9 cellular contexts compared by ENCODE assay signal in genomic region chr10:96765406-96766240, GRCh38. TPM values are rescaled to one million over a fixed set of nuclear protein-coding genes. Genes with fewer than 3 reads are reported as not detected.
DNase-seq lines count a peak whose midpoint lies in the region; ATAC-seq, FAIRE-seq and TF ChIP-seq lines count a peak whose summit lies in the region.
"Had no signal": no experiment of that assay in that cellular context is flagged by ENCODE, and none has a peak within 500 bp of the region (broad histone marks: within the 10 kb centered on the region; RNA-seq: fewer than 3 reads in every experiment).

No MANE protein-coding gene starts in this region.

- H4K20me1 ChIP-seq in Karpas-422 (ENCODE audit: insufficient read depth, low read depth, low read length) (no peaks in the 10 kb centered on the region), keratinocyte (ENCODE audit: control insufficient read depth, extremely low read depth, insufficient read depth, low read length) (no peaks in the 10 kb centered on the region)

- TF ChIP-seq CTCF in VCaP (conservative IDR thresholded peaks at IDR 0.05), result peak; percentile 74
- peak; percentile 97 for TF ChIP-seq CTCF in brain microvascular endothelial cell (IDR thresholded peaks at IDR 0.05; ENCODE audit: low read depth, low read length, missing control alignments)
- peak; percentile 86 to 90 (median 87) for TF ChIP-seq CTCF in keratinocyte (optimal IDR thresholded peaks at IDR 0.05 in 1 of 3, IDR thresholded peaks at IDR 0.05 in 1 of 3, conservative IDR thresholded peaks at IDR 0.05 in 1 of 3; ENCODE audit: extremely low read depth in 1 of 3, insufficient read depth in 2 of 3, low read length in 3 of 3)

- H3K4me3 ChIP-seq in Karpas-422 (ENCODE audit: low read length), result peak overlapping the region; percentile 43; the same call in 1 of the 2 replicates
- H3K4me3 ChIP-seq in brain microvascular endothelial cell (ENCODE audit: low read depth, low read length), result no peak overlapping the region
- no peak overlapping the region for H3K4me3 ChIP-seq in keratinocyte (ENCODE audit: control insufficient read depth in 2 of 3, extremely low read depth in 1 of 3, insufficient read depth in 2 of 3, low read depth in 1 of 3, low read length in 3 of 3)

- H3K27ac ChIP-seq in Karpas-422 (ENCODE audit: low read length) (peak overlapping the region; percentile 99), VCaP (no peak overlapping the region), brain microvascular endothelial cell (no peak overlapping the region), keratinocyte (ENCODE audit: control insufficient read depth, insufficient read depth, low read length) (no peak overlapping the region)

- ATAC-seq in HG03159 (IDR thresholded peaks at IDR 0.05; ENCODE audit: unreplicated experiment), result no peak

- H3K36me3 ChIP-seq in Karpas-422 (ENCODE audit: insufficient read depth, low read length) (no peaks in the 10 kb centered on the region; the same call in 1 of the 2 replicates), brain microvascular endothelial cell (replicated peaks) (no peaks in the 10 kb centered on the region), keratinocyte (ENCODE audit: control insufficient read depth in 2 of 2, extremely low read depth in 1 of 2, insufficient read depth in 2 of 2, low read length in 2 of 2) (no peaks in the 10 kb centered on the region)

- FAIRE-seq in keratinocyte (lab: Jason Lieb, UNC), result peak; percentile 76
- FAIRE-seq: A204.1 had no signal

- H3K9me2 ChIP-seq in Karpas-422 (replicated peaks; ENCODE audit: insufficient read depth, low read length), result no peaks in the 10 kb centered on the region

- no peaks in the 10 kb centered on the region for H3K9me1 ChIP-seq in keratinocyte (ENCODE audit: control insufficient read depth, extremely low read depth, insufficient read depth, low read length)

- H2AFZ ChIP-seq in Karpas-422 (ENCODE audit: low read length) (no peak overlapping the region), keratinocyte (ENCODE audit: control insufficient read depth, low read length) (no peak overlapping the region)

- in situ Hi-C loops in brain microvascular endothelial cell (cut with HindIII; ENCODE audit: low pct_ligation_motif_present, low sequenced_read_pairs), result no loop called here

- H3K27me3 ChIP-seq in Karpas-422 (ENCODE audit: low read length), result no peaks in the 10 kb centered on the region
- H3K27me3 ChIP-seq in brain microvascular endothelial cell (replicated peaks), result no peaks in the 10 kb centered on the region
- no peaks in the 10 kb centered on the region for H3K27me3 ChIP-seq in keratinocyte (ENCODE audit: control insufficient read depth, extremely low read depth, insufficient read depth, low read length)

- DNase-seq in NCI-H1092 treated with DMSO at 0.1 percent for 48 hours (lab: John Stamatoyannopoulos, UW) (peak; percentile 14), NCI-H1092 (lab: John Stamatoyannopoulos, UW) (no peak), Karpas-422 (peak; percentile 87), brain microvascular endothelial cell (peak; percentile 59), keratinocyte (ENCODE audit: low read depth, low spot score) (peak; percentile 25)
- peak; percentile 63 for DNase-seq in stimulated activated CD4-positive, alpha-beta T cell treated with anti-CD3 and anti-CD28 coated beads, Interleukin-2, amount 100 ng/mL, for 4 hours (ENCODE audit: low read depth)

- peak overlapping the region; percentile 65 for H3K4me2 ChIP-seq in Karpas-422 (ENCODE audit: low read depth, low read length, poor library complexity, severe bottlenecking)
- no peak overlapping the region for H3K4me2 ChIP-seq in keratinocyte (ENCODE audit: control insufficient read depth, extremely low read depth, insufficient read depth, low read depth, low read length)

- H3K9me3 ChIP-seq in Karpas-422 (ENCODE audit: low read length) (no peaks in the 10 kb centered on the region), keratinocyte (ENCODE audit: control insufficient read depth, low read depth, low read length) (no peaks in the 10 kb centered on the region)

- peaks cover 33% of the 10 kb centered on the region for H3K4me1 ChIP-seq in Karpas-422 (ENCODE audit: low read length)
- no peaks in the 10 kb centered on the region for H3K4me1 ChIP-seq in keratinocyte (ENCODE audit: control insufficient read depth, extremely low read depth, insufficient read depth, low read length)

- peaks cover 5% of the 10 kb centered on the region; the same call in 1 of the 2 replicates for H3K79me2 ChIP-seq in Karpas-422 (ENCODE audit: low read length)
- no peaks in the 10 kb centered on the region for H3K79me2 ChIP-seq in keratinocyte (ENCODE audit: control insufficient read depth, insufficient read depth, low read length)

- H3K9ac ChIP-seq in Karpas-422 (ENCODE audit: low read length) (peak overlapping the region; percentile 69), keratinocyte (ENCODE audit: control insufficient read depth, extremely low read depth, insufficient read depth, low read length) (no peak overlapping the region)

- dilution Hi-C loops in keratinocyte (cut with MboI; ENCODE audit: extremely low pct_ligation_motif_present, low sequenced_read_pairs), result no loop called here

RNA-seq across cellular contexts. Expression of gene PIK3AP1, which starts 45.3 kb away (rescaled TPM):
- total RNA-seq in Karpas-422 (2014; rRNA removed; shearing (Covaris generic); ENCODE audit: low replicate concordance), result 131 and 162 TPM in 2 replicates
- polyA plus RNA-seq in keratinocyte, result 0.02 to 0.09 TPM in 2 of 3 replicates, not detected in the other
- not detected for polyA plus RNA-seq in keratinocyte (2011; ENCODE audit: low read depth)
- polyA plus RNA-seq in keratinocyte (2011; cell fraction: cytosol; rRNA removed), result not detected in 2 replicates
- polyA plus RNA-seq in keratinocyte (2011; cell fraction: nucleus; rRNA removed), result not detected in 2 replicates
- not detected in 2 replicates for polyA plus RNA-seq in keratinocyte (2012; ENCODE audit: low replicate concordance)
- polyA minus RNA-seq in keratinocyte, result not detected in 3 replicates
- polyA minus RNA-seq in keratinocyte (2011; cell fraction: cytosol; rRNA and poly(A)+ RNA removed), result not detected
- polyA minus RNA-seq in keratinocyte (2011; cell fraction: nucleus; rRNA and poly(A)+ RNA removed), result not detected in 2 replicates
